Comparison of ENCODE assay signal across 31 cellular contexts in genomic region chr11:78082146-78082545, GRCh38. TPM values are rescaled to one million over a fixed set of nuclear protein-coding genes. Genes with fewer than 3 reads are reported as not detected.
DNase-seq lines count a peak whose midpoint lies in the region; ATAC-seq and TF ChIP-seq lines count a peak whose summit lies in the region.
"Had no signal": no experiment of that assay in that cellular context is flagged by ENCODE, and none has a peak within 500 bp of the region (broad histone marks: within the 10 kb centered on the region; RNA-seq: fewer than 3 reads in every experiment).

No MANE protein-coding gene starts in this region.

- H3K27ac ChIP-seq in PC-9 = no peak overlapping the region
- H3K27ac ChIP-seq in effector memory CD4-positive, alpha-beta T cell (ENCODE audit: insufficient read depth, low read length, poor library complexity, severe bottlenecking) = no peak overlapping the region
- H3K27ac ChIP-seq: A549, body of pancreas, esophagus muscularis mucosa, hepatocyte, left ventricle myocardium inferior, spleen, tibial artery had no signal

- TF ChIP-seq CTCF in PC-9 (conservative IDR thresholded peaks at IDR 0.05) (no peak), endothelial cell (IDR thresholded peaks at IDR 0.05; ENCODE audit: unreplicated experiment) (no peak)

- peaks cover 27% of the 10 kb centered on the region for H3K79me2 ChIP-seq in PC-9 (ENCODE audit: low read depth)

- peaks cover 2% of the 10 kb centered on the region for H3K27me3 Mint-ChIP-seq in activated CD4-positive, alpha-beta T cell treated with anti-CD3 and anti-CD28 coated beads, Interleukin-2, amount 10 ng/mL, durations not matched to agents 24 days and 14 days
- H3K27me3 Mint-ChIP-seq in activated CD4-positive, alpha-beta T cell treated with anti-CD3 and anti-CD28 coated beads for 36 hours = no peaks in the 10 kb centered on the region
- H3K27me3 Mint-ChIP-seq in endothelial cell (ENCODE audit: unreplicated experiment) = peaks cover 19% of the 10 kb centered on the region
- H3K27me3 Mint-ChIP-seq: activated B cell treated with CpG ODN at 0.5 μM for 24 hours; activated CD4-positive, alpha-beta memory T cell treated with anti-CD3 and anti-CD28 coated beads, Interleukin-2, amount 10 ng/mL, durations not matched to agents 7 days and 5 days; stimulated activated naive CD8-positive, alpha-beta T cell treated with anti-CD3 and anti-CD28 coated beads, Interleukin-15, Interleukin-2, amounts not matched to agents 100 ng/mL and 50 ng/mL, for 24 hours had no signal

- H3K36me3 ChIP-seq in PC-9 (ENCODE audit: low read depth) = no peaks in the 10 kb centered on the region
- H3K36me3 ChIP-seq in effector memory CD4-positive, alpha-beta T cell (ENCODE audit: control insufficient read depth, insufficient read depth, low read length) = no peaks in the 10 kb centered on the region
- H3K36me3 ChIP-seq: esophagus muscularis mucosa, left ventricle myocardium inferior, spleen, tibial artery had no signal

- BruUV-seq in PC-9 (replicated peaks; lab: Mats Ljungman, UMichigan) = no TSS peak

- peaks cover 33% of the 10 kb centered on the region for H3K4me1 Mint-ChIP-seq in activated CD4-positive, alpha-beta T cell treated with anti-CD3 and anti-CD28 coated beads, Interleukin-2, amount 10 ng/mL, durations not matched to agents 24 days and 14 days
- peaks cover 28% of the 10 kb centered on the region for H3K4me1 Mint-ChIP-seq in activated CD4-positive, alpha-beta T cell treated with anti-CD3 and anti-CD28 coated beads for 36 hours
- H3K4me1 Mint-ChIP-seq in endothelial cell (ENCODE audit: unreplicated experiment) = peaks cover 40% of the 10 kb centered on the region
- H3K4me1 Mint-ChIP-seq in stimulated activated effector memory CD8-positive, alpha-beta T cell treated with anti-CD3 and anti-CD28 coated beads, Interleukin-12 subunit alpha, Interleukin-12 subunit beta, amount 100 ng/mL, for 72 hours = peaks cover 27% of the 10 kb centered on the region

- H3K4me1 ChIP-seq in PC-9 (replicated peaks; ENCODE audit: insufficient read depth) = peaks cover 18% of the 10 kb centered on the region
- H3K4me1 ChIP-seq in effector memory CD4-positive, alpha-beta T cell (ENCODE audit: control insufficient read depth, insufficient read depth, low read length, poor library complexity, severe bottlenecking) = peaks cover 16% of the 10 kb centered on the region

- DNase-seq in activated CD4-positive, alpha-beta T cell treated with anti-CD3 and anti-CD28 coated beads, Interleukin-2, amount 10 ng/mL, durations not matched to agents 24 days and 14 days = no peak
- DNase-seq in activated CD4-positive, alpha-beta T cell treated with anti-CD3 and anti-CD28 coated beads for 36 hours = no peak
- DNase-seq in PC-9 (no peak), endothelial cell (ENCODE audit: low spot score) (no peak), OCI-M2 (lab: John Stamatoyannopoulos, UW; ENCODE audit: unreplicated experiment) (no peak)
- no peak for DNase-seq in stimulated activated effector memory CD8-positive, alpha-beta T cell treated with anti-CD3 and anti-CD28 coated beads, Interleukin-12 subunit alpha, Interleukin-12 subunit beta, amount 100 ng/mL, for 72 hours (ENCODE audit: low spot score in 2 of 2)
- no peak for DNase-seq in effector memory CD4-positive, alpha-beta T cell
- DNase-seq: activated B cell treated with CpG ODN at 0.5 μM for 24 hours; activated CD4-positive, alpha-beta memory T cell treated with anti-CD3 and anti-CD28 coated beads, Interleukin-2, amount 10 ng/mL, durations not matched to agents 7 days and 5 days; activated T-cell treated with anti-CD3 and anti-CD28 coated beads, Interleukin-2, amount 50 U/mL, for 4 hours; body of pancreas; effector CD8-positive, alpha-beta T cell; H7; left ventricle myocardium inferior; NCI-H510A; occipital lobe; retina; spleen; stimulated activated CD4-positive, alpha-beta T cell treated with anti-CD3 and anti-CD28 coated beads, Interleukin-4, amount 100 ng/mL, for 1 hour; T1000; tibial artery had no signal

- H3K9me2 ChIP-seq in PC-9 (ENCODE audit: insufficient read depth) = no peaks in the 10 kb centered on the region

- POLR2A ChIA-PET in activated CD4-positive, alpha-beta T cell treated with anti-CD3 and anti-CD28 coated beads for 36 hours (lab: Charles Lee) = no interaction called here
- POLR2A ChIA-PET in PC-9 (lab: Charles Lee; ENCODE audit: unreplicated experiment) = no interaction called here

- intact Hi-C loops in activated CD4-positive, alpha-beta T cell treated with anti-CD3 and anti-CD28 coated beads, Interleukin-2, amount 10 ng/mL, durations not matched to agents 24 days and 14 days (cut with micrococcal nuclease) = no loop called here
- intact Hi-C loops in activated CD4-positive, alpha-beta T cell treated with anti-CD3 and anti-CD28 coated beads for 36 hours (cut with DNase I, micrococcal nuclease) = no loop called here
- intact Hi-C loops in PC-9 (cut with micrococcal nuclease; ENCODE audit: unreplicated experiment) = no loop called here

- H3K4me3 ChIP-seq in PC-9 = no peak overlapping the region
- no peak overlapping the region for H3K4me3 ChIP-seq in effector memory CD4-positive, alpha-beta T cell (ENCODE audit: insufficient read depth, low read depth, low read length, poor library complexity, severe bottlenecking)
- H3K4me3 ChIP-seq: A549, body of pancreas, esophagus muscularis mucosa, hepatocyte, left ventricle myocardium inferior, spleen, tibial artery had no signal

- no peaks in the 10 kb centered on the region for H3K27me3 ChIP-seq in PC-9 (ENCODE audit: insufficient read depth, low read depth)
- no peaks in the 10 kb centered on the region for H3K27me3 ChIP-seq in effector memory CD4-positive, alpha-beta T cell (replicated peaks; ENCODE audit: control insufficient read depth, insufficient read depth, low read length, poor library complexity, severe bottlenecking)
- H3K27me3 ChIP-seq: body of pancreas, esophagus muscularis mucosa, hepatocyte, spleen, tibial artery had no signal

- H3K4me3 Mint-ChIP-seq in activated CD4-positive, alpha-beta T cell treated with anti-CD3 and anti-CD28 coated beads, Interleukin-2, amount 10 ng/mL, durations not matched to agents 24 days and 14 days = no peak overlapping the region
- H3K4me3 Mint-ChIP-seq in activated CD4-positive, alpha-beta T cell treated with anti-CD3 and anti-CD28 coated beads for 36 hours = no peak overlapping the region
- H3K4me3 Mint-ChIP-seq in endothelial cell (ENCODE audit: unreplicated experiment) = peak overlapping the region; percentile 6
- H3K4me3 Mint-ChIP-seq in stimulated activated effector memory CD8-positive, alpha-beta T cell treated with anti-CD3 and anti-CD28 coated beads, Interleukin-12 subunit alpha, Interleukin-12 subunit beta, amount 100 ng/mL, for 72 hours = peak overlapping the region; percentile 82
- H3K4me3 Mint-ChIP-seq: activated B cell treated with CpG ODN at 0.5 μM for 24 hours; activated CD4-positive, alpha-beta memory T cell treated with anti-CD3 and anti-CD28 coated beads, Interleukin-2, amount 10 ng/mL, durations not matched to agents 7 days and 5 days had no signal

- H4K20me1 ChIP-seq in PC-9 (ENCODE audit: insufficient read depth) = peaks cover 13% of the 10 kb centered on the region

- H3K36me3 Mint-ChIP-seq in activated CD4-positive, alpha-beta T cell treated with anti-CD3 and anti-CD28 coated beads, Interleukin-2, amount 10 ng/mL, durations not matched to agents 24 days and 14 days (ENCODE audit: low read depth) = peaks cover 6% of the 10 kb centered on the region
- no peaks in the 10 kb centered on the region for H3K36me3 Mint-ChIP-seq in activated CD4-positive, alpha-beta T cell treated with anti-CD3 and anti-CD28 coated beads for 36 hours (ENCODE audit: low read depth)
- H3K36me3 Mint-ChIP-seq in endothelial cell (ENCODE audit: low read depth, unreplicated experiment) = peaks cover 14% of the 10 kb centered on the region
- H3K36me3 Mint-ChIP-seq in stimulated activated effector memory CD8-positive, alpha-beta T cell treated with anti-CD3 and anti-CD28 coated beads, Interleukin-12 subunit alpha, Interleukin-12 subunit beta, amount 100 ng/mL, for 72 hours = no peaks in the 10 kb centered on the region

- H3K9me3 Mint-ChIP-seq in activated CD4-positive, alpha-beta T cell treated with anti-CD3 and anti-CD28 coated beads, Interleukin-2, amount 10 ng/mL, durations not matched to agents 24 days and 14 days = peaks cover 15% of the 10 kb centered on the region
- H3K9me3 Mint-ChIP-seq in activated CD4-positive, alpha-beta T cell treated with anti-CD3 and anti-CD28 coated beads for 36 hours (ENCODE audit: low read depth) = no peaks in the 10 kb centered on the region
- no peaks in the 10 kb centered on the region for H3K9me3 Mint-ChIP-seq in endothelial cell (ENCODE audit: unreplicated experiment)
- H3K9me3 Mint-ChIP-seq in stimulated activated effector memory CD8-positive, alpha-beta T cell treated with anti-CD3 and anti-CD28 coated beads, Interleukin-12 subunit alpha, Interleukin-12 subunit beta, amount 100 ng/mL, for 72 hours = peaks cover 5% of the 10 kb centered on the region
- H3K9me3 Mint-ChIP-seq: activated B cell treated with CpG ODN at 0.5 μM for 24 hours; activated CD4-positive, alpha-beta memory T cell treated with anti-CD3 and anti-CD28 coated beads, Interleukin-2, amount 10 ng/mL, durations not matched to agents 7 days and 5 days; activated T-cell treated with anti-CD3 and anti-CD28 coated beads, Interleukin-2, amount 50 U/mL, for 4 hours; stimulated activated naive CD8-positive, alpha-beta T cell treated with anti-CD3 and anti-CD28 coated beads, Interleukin-15, Interleukin-2, amounts not matched to agents 100 ng/mL and 50 ng/mL, for 24 hours had no signal

- H3K9me3 ChIP-seq in PC-9 (ENCODE audit: insufficient read depth, low read depth) = no peaks in the 10 kb centered on the region
- no peaks in the 10 kb centered on the region for H3K9me3 ChIP-seq in effector memory CD4-positive, alpha-beta T cell (ENCODE audit: control insufficient read depth, low read length)
- H3K9me3 ChIP-seq: A549, body of pancreas, esophagus muscularis mucosa, left ventricle myocardium inferior, spleen, tibial artery had no signal

- no peak for ATAC-seq in activated CD4-positive, alpha-beta T cell treated with anti-CD3 and anti-CD28 coated beads for 36 hours
- no peak for ATAC-seq in stimulated activated effector memory CD8-positive, alpha-beta T cell treated with anti-CD3 and anti-CD28 coated beads, Interleukin-12 subunit alpha, Interleukin-12 subunit beta, amount 100 ng/mL, for 72 hours
- ATAC-seq in GM21360 (IDR thresholded peaks at IDR 0.05; ENCODE audit: unreplicated experiment) = no peak
- ATAC-seq: A549; activated T-cell treated with anti-CD3 and anti-CD28 coated beads, Interleukin-2, amount 50 U/mL, for 4 hours; body of pancreas had no signal

- no peaks in the 10 kb centered on the region for H3F3A ChIP-seq in PC-9 (ENCODE audit: insufficient read depth, low read depth)

- CTCF ChIA-PET in activated CD4-positive, alpha-beta T cell treated with anti-CD3 and anti-CD28 coated beads for 36 hours (lab: Charles Lee) = no interaction called here
- CTCF ChIA-PET in PC-9 (lab: Charles Lee) = no interaction called here

- H3K4me2 ChIP-seq in PC-9 = 0 out of 2 replicates have a peak overlapping the region, but pooled peaks have one; percentile 15
- H3K4me2 ChIP-seq: A549, hepatocyte had no signal

- peak overlapping the region; percentile 56 for H3K27ac Mint-ChIP-seq in activated CD4-positive, alpha-beta T cell treated with anti-CD3 and anti-CD28 coated beads, Interleukin-2, amount 10 ng/mL, durations not matched to agents 24 days and 14 days
- no peak overlapping the region for H3K27ac Mint-ChIP-seq in activated CD4-positive, alpha-beta T cell treated with anti-CD3 and anti-CD28 coated beads for 36 hours
- H3K27ac Mint-ChIP-seq in endothelial cell (ENCODE audit: unreplicated experiment) = peak overlapping the region; percentile 65
- no peak overlapping the region for H3K27ac Mint-ChIP-seq in stimulated activated effector memory CD8-positive, alpha-beta T cell treated with anti-CD3 and anti-CD28 coated beads, Interleukin-12 subunit alpha, Interleukin-12 subunit beta, amount 100 ng/mL, for 72 hours
- H3K27ac Mint-ChIP-seq: activated B cell treated with CpG ODN at 0.5 μM for 24 hours; activated CD4-positive, alpha-beta memory T cell treated with anti-CD3 and anti-CD28 coated beads, Interleukin-2, amount 10 ng/mL, durations not matched to agents 7 days and 5 days; stimulated activated naive CD8-positive, alpha-beta T cell treated with anti-CD3 and anti-CD28 coated beads, Interleukin-15, Interleukin-2, amounts not matched to agents 100 ng/mL and 50 ng/mL, for 24 hours had no signal

- H2AFZ ChIP-seq in PC-9 = no peak overlapping the region
- H2AFZ ChIP-seq: hepatocyte had no signal

RNA-seq across cellular contexts. Expression of gene NDUFC2, which starts 2.5 kb away (rescaled TPM):
- 207 and 219 TPM in 2 replicates for total RNA-seq in activated CD4-positive, alpha-beta T cell treated with anti-CD3 and anti-CD28 coated beads, Interleukin-2, amount 10 ng/mL, durations not matched to agents 24 days and 14 days
- 100 to 1,000 TPM; 214 to 236 TPM for total RNA-seq in activated CD4-positive, alpha-beta T cell treated with anti-CD3 and anti-CD28 coated beads for 36 hours
- total RNA-seq in PC-9 (2021) (380 and 394 TPM in 2 replicates), endothelial cell (ENCODE audit: unreplicated experiment) (203 TPM)

RNA-seq across cellular contexts. Expression of gene THRSP, which starts 18.5 kb away (rescaled TPM):
- total RNA-seq in activated CD4-positive, alpha-beta T cell treated with anti-CD3 and anti-CD28 coated beads, Interleukin-2, amount 10 ng/mL, durations not matched to agents 24 days and 14 days = not detected in 2 replicates
- not detected for total RNA-seq in activated CD4-positive, alpha-beta T cell treated with anti-CD3 and anti-CD28 coated beads for 36 hours
- total RNA-seq in PC-9 (2021) (0.72 TPM in 1 of 2 replicates, not detected in the other), endothelial cell (ENCODE audit: unreplicated experiment) (not detected)
- total RNA-seq: activated B cell treated with CpG ODN at 0.5 μM for 24 hours; activated CD4-positive, alpha-beta memory T cell treated with anti-CD3 and anti-CD28 coated beads, Interleukin-2, amount 10 ng/mL, durations not matched to agents 7 days and 5 days; activated T-cell treated with anti-CD3 and anti-CD28 coated beads, Interleukin-2, amount 50 U/mL, for 4 hours; esophagus muscularis mucosa; frontal cortex; G401; H7; M059J; occipital lobe; SK-MEL-5; spleen had no signal

RNA-seq across cellular contexts. Expression of gene ALG8, which starts 57.3 kb away (rescaled TPM):
- total RNA-seq in activated CD4-positive, alpha-beta T cell treated with anti-CD3 and anti-CD28 coated beads, Interleukin-2, amount 10 ng/mL, durations not matched to agents 24 days and 14 days = 60.9 and 61.7 TPM in 2 replicates
- 10 to 100 TPM; 59.4 to 85.2 TPM for total RNA-seq in activated CD4-positive, alpha-beta T cell treated with anti-CD3 and anti-CD28 coated beads for 36 hours
- 63.4 and 67.5 TPM in 2 replicates for total RNA-seq in PC-9 (2021)
- 31.4 TPM for total RNA-seq in endothelial cell (ENCODE audit: unreplicated experiment)

RNA-seq across cellular contexts. Expression of gene KCTD14, which starts 59.1 kb away (rescaled TPM):
- total RNA-seq in activated CD4-positive, alpha-beta T cell treated with anti-CD3 and anti-CD28 coated beads, Interleukin-2, amount 10 ng/mL, durations not matched to agents 24 days and 14 days = 0.35 TPM in 1 of 2 replicates, not detected in the other
- total RNA-seq in activated CD4-positive, alpha-beta T cell treated with anti-CD3 and anti-CD28 coated beads for 36 hours = under 1 TPM; 0.14 to 0.21 TPM
- total RNA-seq in PC-9 (2021) (12.0 and 21.3 TPM in 2 replicates), endothelial cell (ENCODE audit: unreplicated experiment) (0.97 TPM)
- total RNA-seq: mononuclear cell, SK-MEL-5 had no signal

Comparison
In these comparisons a context has a peak if more than half of its experiments do, and no peak if none do; other contexts are left out.
1. H3K27ac Mint-ChIP-seq: peak in activated CD4-positive, alpha-beta T cell treated with anti-CD3 and anti-CD28 coated beads, Interleukin-2, amount 10 ng/mL, durations not matched to agents 24 days and 14 days (single experiment) and endothelial cell (single experiment); none in activated CD4-positive, alpha-beta T cell treated with anti-CD3 and anti-CD28 coated beads for 36 hours (single experiment) and stimulated activated effector memory CD8-positive, alpha-beta T cell treated with anti-CD3 and anti-CD28 coated beads, Interleukin-12 subunit alpha, Interleukin-12 subunit beta, amount 100 ng/mL, for 72 hours (single experiment).
2. H3K4me3 Mint-ChIP-seq: peak in endothelial cell (single experiment) and stimulated activated effector memory CD8-positive, alpha-beta T cell treated with anti-CD3 and anti-CD28 coated beads, Interleukin-12 subunit alpha, Interleukin-12 subunit beta, amount 100 ng/mL, for 72 hours (single experiment); none in activated CD4-positive, alpha-beta T cell treated with anti-CD3 and anti-CD28 coated beads, Interleukin-2, amount 10 ng/mL, durations not matched to agents 24 days and 14 days (single experiment) and activated CD4-positive, alpha-beta T cell treated with anti-CD3 and anti-CD28 coated beads for 36 hours (single experiment).